Comparison of ENCODE assay signal across 1 cellular context in genomic region chr7:33636359-33636758, GRCh38.
TF ChIP-seq lines count a peak whose summit lies in the region.

No MANE protein-coding gene starts in this region.

TF ChIP-seq in IMR-90, 13 proteins besides CTCF, POLR2A, EP300 and RAD21 (continued from another document):
- no peak for TF ChIP-seq MAZ (IDR thresholded peaks at IDR 0.05; ENCODE audit: borderline replicate concordance, low read depth, low read length)
- no peak for TF ChIP-seq ELK1 (IDR thresholded peaks at IDR 0.05; ENCODE audit: borderline replicate concordance, low read depth, low read length)
- no peak for TF ChIP-seq RFX5 (IDR thresholded peaks at IDR 0.05; ENCODE audit: low read depth, low read length)
- no peak for TF ChIP-seq SMC3 (IDR thresholded peaks at IDR 0.05; ENCODE audit: low read depth, low read length)
